18 cellular contexts compared by ENCODE assay signal in genomic region chr1:219967361-219967760, GRCh38. TPM values are rescaled to one million over a fixed set of nuclear protein-coding genes. Genes with fewer than 3 reads are reported as not detected.
A peak's percentile ranks its signal among the peaks of the same experiment; 100 is the strongest.
DNase-seq lines count a peak whose midpoint lies in the region; ATAC-seq and TF ChIP-seq lines count a peak whose summit lies in the region.
"Had no signal": no experiment of that assay in that cellular context is flagged by ENCODE, and none has a peak within 500 bp of the region (broad histone marks: within the 10 kb centered on the region; RNA-seq: fewer than 3 reads in every experiment).

No MANE protein-coding gene starts in this region.

- no peak for ATAC-seq in activated naive CD4-positive, alpha-beta T cell treated with anti-CD3 and anti-CD28 coated beads, Interleukin-2, amount 50 U/mL, for 72 hours
- ATAC-seq in HCT116 (no peak), HG02623 (IDR thresholded peaks at IDR 0.05; ENCODE audit: unreplicated experiment) (no peak), HG02678 (IDR thresholded peaks at IDR 0.05; ENCODE audit: unreplicated experiment) (no peak)
- ATAC-seq in activated T-helper 17 cell treated with anti-CD3 and anti-CD28 coated beads, Interleukin-2, amount 50 U/mL, for 72 hours (replicated peaks): no peak
- ATAC-seq in naive thymus-derived CD4-positive, alpha-beta T cell: no peak

- H2AFZ ChIP-seq in HCT116 (ENCODE audit: low read depth, low read length, poor library complexity, severe bottlenecking): no peak overlapping the region
- H2AFZ ChIP-seq: GM23248 had no signal

- CTCF ChIA-PET in HCT116 (lab: Charles Lee): no interaction called here
- CTCF ChIA-PET in naive thymus-derived CD4-positive, alpha-beta T cell (lab: Charles Lee): no interaction called here

- no TSS peak for BruUV-seq in HCT116 (replicated peaks; lab: Mats Ljungman, UMichigan)

- peak overlapping the region; percentile 63 for H3K27ac Mint-ChIP-seq in activated naive CD4-positive, alpha-beta T cell treated with anti-CD3 and anti-CD28 coated beads, Interleukin-2, amount 50 U/mL, for 24 hours
- peak overlapping the region in 1 of 2 donors; percentile 3 for H3K27ac Mint-ChIP-seq in activated naive CD4-positive, alpha-beta T cell treated with anti-CD3 and anti-CD28 coated beads, Interleukin-2, amount 50 U/mL, for 72 hours
- peak overlapping the region; percentile 16 for H3K27ac Mint-ChIP-seq in activated T-helper 17 cell treated with anti-CD3 and anti-CD28 coated beads, Interleukin-2, amount 50 U/mL, for 72 hours
- peak overlapping the region in 5 of 9 donors; percentile 1 to 59 (median 3) for H3K27ac Mint-ChIP-seq in naive thymus-derived CD4-positive, alpha-beta T cell
- H3K27ac Mint-ChIP-seq: B cell had no signal

- intact Hi-C loops in HCT116 (cut with micrococcal nuclease): no loop called here
- intact Hi-C loops in naive thymus-derived CD4-positive, alpha-beta T cell (cut with micrococcal nuclease): no loop called here

- no peaks in the 10 kb centered on the region for H3K4me1 ChIP-seq in HCT116 (ENCODE audit: control insufficient read depth in 1 of 2, insufficient read depth in 2 of 2, low read length in 2 of 2)
- H3K4me1 ChIP-seq in naive thymus-derived CD4-positive, alpha-beta T cell (ENCODE audit: control insufficient read depth in 2 of 2, insufficient read depth in 2 of 2, low read length in 2 of 2): no peaks in the 10 kb centered on the region
- H3K4me1 ChIP-seq: BLaER1 treated with 17β-estradiol and CSF1 and Interleukin-3, amounts not matched to agents 10 nM and 100 nM had no signal

- H3K27ac ChIP-seq in HCT116 (ENCODE audit: low read depth, low read length): no peak overlapping the region
- H3K27ac ChIP-seq in naive thymus-derived CD4-positive, alpha-beta T cell (ENCODE audit: low read depth, low read length): no peak overlapping the region
- H3K27ac ChIP-seq: BLaER1 treated with 17β-estradiol and CSF1 and Interleukin-3, amounts not matched to agents 10 nM and 100 nM; GM23248; HL-60 had no signal

- no peak for TF ChIP-seq RAD21 in HCT116 (IDR thresholded peaks at IDR 0.05; ENCODE audit: low read depth)

- peaks cover 10% of the 10 kb centered on the region for H3K9me3 Mint-ChIP-seq in activated naive CD4-positive, alpha-beta T cell treated with anti-CD3 and anti-CD28 coated beads, Interleukin-2, amount 50 U/mL, for 24 hours
- no peaks in the 10 kb centered on the region for H3K9me3 Mint-ChIP-seq in activated naive CD4-positive, alpha-beta T cell treated with anti-CD3 and anti-CD28 coated beads, Interleukin-2, amount 50 U/mL, for 72 hours
- H3K9me3 Mint-ChIP-seq in activated T-helper 17 cell treated with anti-CD3 and anti-CD28 coated beads, Interleukin-2, amount 50 U/mL, for 72 hours: no peaks in the 10 kb centered on the region
- H3K9me3 Mint-ChIP-seq in naive thymus-derived CD4-positive, alpha-beta T cell: no peaks in the 10 kb centered on the region
- H3K9me3 Mint-ChIP-seq: CD8-positive, alpha-beta memory T cell had no signal

- POLR2A ChIA-PET in HCT116 (lab: Charles Lee): no interaction called here
- POLR2A ChIA-PET in naive thymus-derived CD4-positive, alpha-beta T cell (lab: Charles Lee): no interaction called here

- H3K4me3 ChIP-seq in HCT116 (replicated peaks in 1 of 2; ENCODE audit: low read depth in 1 of 2, low read length in 2 of 2): no peak overlapping the region
- no peak overlapping the region for H3K4me3 ChIP-seq in naive thymus-derived CD4-positive, alpha-beta T cell (ENCODE audit: low read length)
- H3K4me3 ChIP-seq: BLaER1 treated with 17β-estradiol and CSF1 and Interleukin-3, amounts not matched to agents 10 nM and 100 nM; GM23248 had no signal

- no peaks in the 10 kb centered on the region for H3K27me3 Mint-ChIP-seq in activated naive CD4-positive, alpha-beta T cell treated with anti-CD3 and anti-CD28 coated beads, Interleukin-2, amount 50 U/mL, for 24 hours
- no peaks in the 10 kb centered on the region for H3K27me3 Mint-ChIP-seq in activated T-helper 17 cell treated with anti-CD3 and anti-CD28 coated beads, Interleukin-2, amount 50 U/mL, for 72 hours
- no peaks in the 10 kb centered on the region for H3K27me3 Mint-ChIP-seq in naive thymus-derived CD4-positive, alpha-beta T cell
- H3K27me3 Mint-ChIP-seq: B cell; CD8-positive, alpha-beta memory T cell had no signal

- TF ChIP-seq CTCF in HCT116 (IDR thresholded peaks at IDR 0.05 in 2 of 3, conservative IDR thresholded peaks at IDR 0.05 in 1 of 3; ENCODE audit: borderline replicate concordance in 1 of 3, insufficient read depth in 1 of 3, low read depth in 2 of 3, low read length in 2 of 3): no peak

- no peaks in the 10 kb centered on the region for H3K4me1 Mint-ChIP-seq in activated naive CD4-positive, alpha-beta T cell treated with anti-CD3 and anti-CD28 coated beads, Interleukin-2, amount 50 U/mL, for 24 hours
- peaks cover 5% of the 10 kb centered on the region for H3K4me1 Mint-ChIP-seq in activated T-helper 17 cell treated with anti-CD3 and anti-CD28 coated beads, Interleukin-2, amount 50 U/mL, for 72 hours
- H3K4me1 Mint-ChIP-seq in naive thymus-derived CD4-positive, alpha-beta T cell: peaks cover 0 to 10% (median 0%) of the 10 kb centered on the region in 7 donors
- H3K4me1 Mint-ChIP-seq: B cell; CD8-positive, alpha-beta memory T cell had no signal

- no peak overlapping the region for H3K4me3 Mint-ChIP-seq in activated naive CD4-positive, alpha-beta T cell treated with anti-CD3 and anti-CD28 coated beads, Interleukin-2, amount 50 U/mL, for 24 hours
- H3K4me3 Mint-ChIP-seq in activated T-helper 17 cell treated with anti-CD3 and anti-CD28 coated beads, Interleukin-2, amount 50 U/mL, for 72 hours: no peak overlapping the region
- no peak overlapping the region for H3K4me3 Mint-ChIP-seq in naive thymus-derived CD4-positive, alpha-beta T cell
- H3K4me3 Mint-ChIP-seq: B cell; CD8-positive, alpha-beta memory T cell had no signal

- H3K4me2 ChIP-seq in HCT116 (ENCODE audit: low read length): no peak overlapping the region
- H3K4me2 ChIP-seq: BLaER1 treated with 17β-estradiol and CSF1 and Interleukin-3, amounts not matched to agents 10 nM and 100 nM had no signal

- H3K36me3 Mint-ChIP-seq in activated naive CD4-positive, alpha-beta T cell treated with anti-CD3 and anti-CD28 coated beads, Interleukin-2, amount 50 U/mL, for 24 hours: peaks cover 20% of the 10 kb centered on the region
- H3K36me3 Mint-ChIP-seq in activated naive CD4-positive, alpha-beta T cell treated with anti-CD3 and anti-CD28 coated beads, Interleukin-2, amount 50 U/mL, for 72 hours: peaks cover 9 to 30% of the 10 kb centered on the region in 2 donors
- peaks cover 53% of the 10 kb centered on the region for H3K36me3 Mint-ChIP-seq in activated T-helper 17 cell treated with anti-CD3 and anti-CD28 coated beads, Interleukin-2, amount 50 U/mL, for 72 hours (ENCODE audit: low read depth)
- peaks cover 7 to 41% (median 19%) of the 10 kb centered on the region in 5 donors for H3K36me3 Mint-ChIP-seq in naive thymus-derived CD4-positive, alpha-beta T cell

- no peak for TF ChIP-seq POLR2A in HCT116 (IDR thresholded peaks at IDR 0.05; ENCODE audit: borderline replicate concordance, extremely low read depth, insufficient read depth, insufficient read length)

- no peaks in the 10 kb centered on the region for H3K27me3 ChIP-seq in HCT116 (ENCODE audit: insufficient read depth, low read length)
- H3K27me3 ChIP-seq in naive thymus-derived CD4-positive, alpha-beta T cell (ENCODE audit: control insufficient read depth in 2 of 2, insufficient read depth in 2 of 2, low read length in 2 of 2): no peaks in the 10 kb centered on the region
- H3K27me3 ChIP-seq: BLaER1 treated with 17β-estradiol and CSF1 and Interleukin-3, amounts not matched to agents 10 nM and 100 nM had no signal

- no peaks in the 10 kb centered on the region for H4K20me1 ChIP-seq in HCT116 (ENCODE audit: insufficient read depth)

- peaks cover 3 to 4% of the 10 kb centered on the region in 2 experiments; a peak in 2 of 4 replicates for H3K36me3 ChIP-seq in HCT116 (ENCODE audit: control insufficient read depth in 1 of 2, insufficient read depth in 2 of 2, low read length in 2 of 2)
- H3K36me3 ChIP-seq in naive thymus-derived CD4-positive, alpha-beta T cell (ENCODE audit: control insufficient read depth in 2 of 3, insufficient read depth in 3 of 3, low read length in 3 of 3): peaks cover 0 to 25% (median 0%) of the 10 kb centered on the region in 3 experiments

- no peaks in the 10 kb centered on the region for H3K9me3 ChIP-seq in HCT116 (ENCODE audit: control insufficient read depth in 1 of 2, insufficient read depth in 1 of 2, low read depth in 1 of 2, low read length in 2 of 2)
- H3K9me3 ChIP-seq in naive thymus-derived CD4-positive, alpha-beta T cell (ENCODE audit: control insufficient read depth in 2 of 3, low read length in 3 of 3): no peaks in the 10 kb centered on the region
- H3K9me3 ChIP-seq: BLaER1 treated with 17β-estradiol and CSF1 and Interleukin-3, amounts not matched to agents 10 nM and 100 nM had no signal

- H3K79me2 ChIP-seq in HCT116 (ENCODE audit: insufficient read depth, low read length): no peaks in the 10 kb centered on the region

- DNase-seq in activated naive CD4-positive, alpha-beta T cell treated with anti-CD3 and anti-CD28 coated beads, Interleukin-2, amount 50 U/mL, for 72 hours (ENCODE audit: low spot score in 2 of 2): no peak
- DNase-seq in HCT116 (ENCODE audit: low read depth, low spot score): no peak
- DNase-seq in naive thymus-derived CD4-positive, alpha-beta T cell: no peak
- DNase-seq: CD8-positive, alpha-beta memory T cell; COR-L47; DMS 273 treated with DMSO at 0.1 percent for 48 hours; GM23248; HCEC 1CT had no signal

- H3K9ac ChIP-seq in HCT116 (ENCODE audit: low read length): no peak overlapping the region
- H3K9ac ChIP-seq: BLaER1 treated with 17β-estradiol and CSF1 and Interleukin-3, amounts not matched to agents 10 nM and 100 nM; GM23248 had no signal

- RAD21 ChIA-PET in HCT116 (lab: Charles Lee; ENCODE audit: low non-redundant PET in 1 of 2, low total read pairs in 2 of 2, uncharacterized antibody in 2 of 2, unreplicated experiment in 2 of 2): no interaction called here

- H3K9me2 ChIP-seq in HCT116 (ENCODE audit: insufficient read depth): no peaks in the 10 kb centered on the region

TF ChIP-seq in HCT116, 20 proteins besides CTCF, POLR2A, EP300 and RAD21:
- TF ChIP-seq TCF7L2 (IDR thresholded peaks at IDR 0.05; ENCODE audit: borderline replicate concordance, extremely low read depth, insufficient read depth, insufficient read length) (no peak), SP1 (IDR thresholded peaks at IDR 0.05; ENCODE audit: low read depth) (no peak), JUND (IDR thresholded peaks at IDR 0.05) (0 out of 2 replicates have a peak, but pooled peaks have one; percentile 3), CEBPB (IDR thresholded peaks at IDR 0.05; ENCODE audit: low read depth) (no peak), ZNF274 (IDR thresholded peaks at IDR 0.05; ENCODE audit: low read depth, low read length) (no peak), POLR2AphosphoS5 (IDR thresholded peaks at IDR 0.05; ENCODE audit: low read depth, low read length) (no peak)

RNA-seq across cellular contexts. Expression of gene SLC30A10, which starts 39.0 kb away (rescaled TPM):
- not detected for total RNA-seq in activated naive CD4-positive, alpha-beta T cell treated with anti-CD3 and anti-CD28 coated beads, Interleukin-2, amount 50 U/mL, for 72 hours
- total RNA-seq in HCT116 (2021; ENCODE audit: unreplicated experiment): 0.15 TPM
- polyA plus RNA-seq in HCT116 (2012): 0.04 TPM in 1 of 2 replicates, not detected in the other
- total RNA-seq in activated T-helper 17 cell treated with anti-CD3 and anti-CD28 coated beads, Interleukin-2, amount 50 U/mL, for 72 hours: not detected
- not detected for total RNA-seq in naive thymus-derived CD4-positive, alpha-beta T cell
- polyA plus RNA-seq in naive thymus-derived CD4-positive, alpha-beta T cell: not detected
- total RNA-seq: A172; B cell; CD8-positive, alpha-beta memory T cell; GM23248; H4; HT1080 had no signal
- polyA plus RNA-seq: CD8-positive, alpha-beta memory T cell; GM23248 had no signal
